1 cellular context compared by ENCODE assay signal in genomic region chr19:13135068-13136062, GRCh38.
TF ChIP-seq lines count a peak whose summit lies in the region.

No MANE protein-coding gene starts in this region.

TF ChIP-seq in H1, 55 proteins besides CTCF, POLR2A, EP300 and RAD21:
- TF ChIP-seq TAF7 (optimal IDR thresholded peaks at IDR 0.05; ENCODE audit: borderline replicate concordance, low read depth, low read length), result no peak
- no peak for TF ChIP-seq NANOG (IDR thresholded peaks at IDR 0.05; ENCODE audit: insufficient read depth, low read depth, low read length, poor library complexity, severe bottlenecking)
- no peak for TF ChIP-seq SP4 (IDR thresholded peaks at IDR 0.05; ENCODE audit: low read length)
- no peak for TF ChIP-seq SIX5 (IDR thresholded peaks at IDR 0.05; ENCODE audit: low read depth, low read length)
- no peak for TF ChIP-seq KDM5A (IDR thresholded peaks at IDR 0.05; ENCODE audit: low read length)
- TF ChIP-seq JUN (IDR thresholded peaks at IDR 0.05; ENCODE audit: low read depth, low read length), result no peak
- no peak for TF ChIP-seq ATF3 (IDR thresholded peaks at IDR 0.05; ENCODE audit: insufficient read depth, low read depth, low read length)
